Comparison of ENCODE assay signal across 16 cellular contexts in genomic region chr20:5180421-5180820, GRCh38.
"Had no signal": no experiment of that assay in that cellular context is flagged by ENCODE, and none has a peak within 500 bp of the region (broad histone marks: within the 10 kb centered on the region; RNA-seq: fewer than 3 reads in every experiment).

No MANE protein-coding gene starts in this region.

- H3K4me3 Mint-ChIP-seq: activated CD4-positive, alpha-beta memory T cell treated with anti-CD3 and anti-CD28 coated beads for 36 hours; activated CD4-positive, alpha-beta T cell treated with anti-CD3 and anti-CD28 coated beads for 36 hours; activated naive CD8-positive, alpha-beta T cell treated with anti-CD3 and anti-CD28 coated beads for 36 hours; immature natural killer cell; naive thymus-derived CD8-positive, alpha-beta T cell; type B pancreatic cell had no signal

- DNase-seq: activated CD4-positive, alpha-beta memory T cell treated with anti-CD3 and anti-CD28 coated beads for 36 hours; activated CD4-positive, alpha-beta T cell treated with anti-CD3 and anti-CD28 coated beads for 36 hours; activated naive CD8-positive, alpha-beta T cell treated with anti-CD3 and anti-CD28 coated beads for 36 hours; amygdala; esophagus squamous epithelium; immature natural killer cell; mucosa of descending colon; naive thymus-derived CD8-positive, alpha-beta T cell; stimulated activated CD4-positive, alpha-beta T cell treated with anti-CD3 and anti-CD28 coated beads, Interleukin-15, amount 100 ng/mL, for 24 hours; stimulated activated CD4-positive, alpha-beta T cell treated with anti-CD3 and anti-CD28 coated beads, Interleukin-4, amount 100 ng/mL, for 1 hour; stimulated activated naive CD4-positive, alpha-beta T cell; substantia nigra; T-helper 2 cell had no signal

- H3K27me3 Mint-ChIP-seq: activated CD4-positive, alpha-beta memory T cell treated with anti-CD3 and anti-CD28 coated beads for 36 hours; activated CD4-positive, alpha-beta T cell treated with anti-CD3 and anti-CD28 coated beads for 36 hours; activated naive CD8-positive, alpha-beta T cell treated with anti-CD3 and anti-CD28 coated beads for 36 hours; naive thymus-derived CD8-positive, alpha-beta T cell; type B pancreatic cell had no signal

- H3K4me1 ChIP-seq: breast epithelium had no signal

- H3K9me3 ChIP-seq: breast epithelium, esophagus squamous epithelium, mucosa of descending colon, neutrophil had no signal

- H3K27ac Mint-ChIP-seq: activated CD4-positive, alpha-beta memory T cell treated with anti-CD3 and anti-CD28 coated beads for 36 hours; activated CD4-positive, alpha-beta T cell treated with anti-CD3 and anti-CD28 coated beads for 36 hours; type B pancreatic cell had no signal

- ATAC-seq: activated CD4-positive, alpha-beta T cell treated with anti-CD3 and anti-CD28 coated beads for 36 hours; mucosa of descending colon; naive thymus-derived CD8-positive, alpha-beta T cell had no signal

- H3K27ac ChIP-seq: breast epithelium, esophagus squamous epithelium, neutrophil had no signal

- H3K27me3 ChIP-seq: breast epithelium, esophagus squamous epithelium, neutrophil had no signal

- H3K9me3 Mint-ChIP-seq: activated CD4-positive, alpha-beta memory T cell treated with anti-CD3 and anti-CD28 coated beads for 36 hours; activated naive CD8-positive, alpha-beta T cell treated with anti-CD3 and anti-CD28 coated beads for 36 hours; immature natural killer cell; naive thymus-derived CD8-positive, alpha-beta T cell; type B pancreatic cell had no signal

- H3K36me3 ChIP-seq: breast epithelium had no signal

- H3K4me3 ChIP-seq: breast epithelium, esophagus squamous epithelium, mucosa of descending colon had no signal

- H3K4me1 Mint-ChIP-seq: activated naive CD8-positive, alpha-beta T cell treated with anti-CD3 and anti-CD28 coated beads for 36 hours had no signal
